In the genomic region with DNA sequence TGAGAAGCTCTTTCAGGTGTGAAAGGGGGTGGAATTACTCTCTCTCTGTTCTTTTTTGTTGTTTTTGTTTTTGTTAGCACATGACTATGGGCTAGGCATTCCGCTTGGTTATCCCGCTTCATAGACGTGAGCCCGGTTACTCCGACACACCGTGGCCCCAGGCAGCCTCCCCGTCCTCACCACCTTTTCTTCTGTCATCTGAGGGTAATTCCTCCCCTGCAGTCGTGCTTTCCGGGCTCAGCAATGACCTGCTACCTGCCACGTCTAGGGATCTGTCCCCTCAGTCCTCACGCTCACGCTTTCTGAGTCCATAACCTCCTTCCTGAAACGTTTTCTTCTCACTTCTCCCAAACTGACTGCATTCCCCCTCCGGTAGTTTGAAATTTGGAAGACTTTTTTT, we compare ENCODE assay signal across 8 cellular contexts. TPM values are rescaled to one million over a fixed set of nuclear protein-coding genes. Genes with fewer than 3 reads are reported as not detected.
DNase-seq lines count a peak whose midpoint lies in the region; TF ChIP-seq lines count a peak whose summit lies in the region.

No MANE protein-coding gene starts in this region.

- peaks cover 35% of the 10 kb centered on the region for H3K4me1 Mint-ChIP-seq in activated CD4-positive, alpha-beta T cell treated with anti-CD3 and anti-CD28 coated beads, Interleukin-2, amount 10 ng/mL, durations not matched to agents 24 days and 14 days

- WGBS in GM23248 (ENCODE audit: low coverage in 1 of 2, low lambda C conversion rate in 2 of 2, missing lambda C conversion rate in 2 of 2), 2 experiments, result 11 to 12% methylated on average over 14 of the region's 14 CpGs

- DNase-seq in GM23248 (no peak), fibroblast of pulmonary artery (ENCODE audit: low read depth) (no peak), skeletal muscle cell (ENCODE audit: low read depth) (no peak), globus pallidus (ENCODE audit: low spot score) (no peak), NOMO-1 treated with dmso at 0.1 percent for 144 hours (lab: John Stamatoyannopoulos, UW; ENCODE audit: unreplicated experiment) (no peak), RPMI8226 (no peak), Ammon's horn (ENCODE audit: low spot score) (no peak)
- peak; percentile 67 for DNase-seq in activated CD4-positive, alpha-beta T cell treated with anti-CD3 and anti-CD28 coated beads, Interleukin-2, amount 10 ng/mL, durations not matched to agents 24 days and 14 days

- peak overlapping the region; percentile 91 for H2AFZ ChIP-seq in GM23248

- H3K4me3 ChIP-seq in GM23248 (peak overlapping the region; percentile 83), fibroblast of pulmonary artery (replicated peaks; ENCODE audit: low read depth, low read length) (peak overlapping the region; percentile 64), skeletal muscle cell (ENCODE audit: low read depth, low read length) (peak overlapping the region; percentile 51)

- no peaks in the 10 kb centered on the region for H3K27me3 ChIP-seq in GM23248 (replicated peaks; ENCODE audit: insufficient read depth)

- peak overlapping the region; percentile 94 for H3K4me2 ChIP-seq in GM23248 (ENCODE audit: unreplicated experiment)

- H3F3A ChIP-seq in GM23248 (ENCODE audit: insufficient read depth), result peaks cover 29% of the 10 kb centered on the region

- H3K36me3 ChIP-seq in GM23248 (ENCODE audit: low read depth), result no peaks in the 10 kb centered on the region

- H3K9me2 ChIP-seq in GM23248 (ENCODE audit: insufficient read depth), result no peaks in the 10 kb centered on the region

- peaks cover 18% of the 10 kb centered on the region for H3K4me1 ChIP-seq in GM23248 (ENCODE audit: insufficient read depth)

- peak overlapping the region; percentile 87 for H3K27ac Mint-ChIP-seq in activated CD4-positive, alpha-beta T cell treated with anti-CD3 and anti-CD28 coated beads, Interleukin-2, amount 10 ng/mL, durations not matched to agents 24 days and 14 days

- peak overlapping the region; percentile 35 for H3K9ac ChIP-seq in GM23248

- H4K20me1 ChIP-seq in GM23248 (ENCODE audit: insufficient read depth), result 0 out of 2 replicates have a peak, but pooled peaks cover 6% of the 10 kb centered on the region

- no peaks in the 10 kb centered on the region for H3K9me3 ChIP-seq in GM23248 (ENCODE audit: low read depth)

- intact Hi-C loops in activated CD4-positive, alpha-beta T cell treated with anti-CD3 and anti-CD28 coated beads, Interleukin-2, amount 10 ng/mL, durations not matched to agents 24 days and 14 days (cut with micrococcal nuclease), result loop anchor here (2.0 to 5.0 kb wide), 2 partner anchors 85 to 958 kb away; partner anchors contain the start of genes CEP135 and SPINK2

- H3K27me3 Mint-ChIP-seq in activated CD4-positive, alpha-beta T cell treated with anti-CD3 and anti-CD28 coated beads, Interleukin-2, amount 10 ng/mL, durations not matched to agents 24 days and 14 days, result peaks cover 9% of the 10 kb centered on the region

- H3K9me3 Mint-ChIP-seq in activated CD4-positive, alpha-beta T cell treated with anti-CD3 and anti-CD28 coated beads, Interleukin-2, amount 10 ng/mL, durations not matched to agents 24 days and 14 days, result no peaks in the 10 kb centered on the region

- H3K79me2 ChIP-seq in GM23248 (ENCODE audit: insufficient read depth), result peaks cover 31% of the 10 kb centered on the region

- peaks cover 15% of the 10 kb centered on the region for H3K36me3 Mint-ChIP-seq in activated CD4-positive, alpha-beta T cell treated with anti-CD3 and anti-CD28 coated beads, Interleukin-2, amount 10 ng/mL, durations not matched to agents 24 days and 14 days (ENCODE audit: low read depth)

- in situ Hi-C loops in GM23248 (cut with MboI), result no loop called here

- TF ChIP-seq CTCF in fibroblast of pulmonary artery (IDR thresholded peaks at IDR 0.05; ENCODE audit: low read length, missing control alignments), result no peak

- peak overlapping the region; percentile 92 for H3K4me3 Mint-ChIP-seq in activated CD4-positive, alpha-beta T cell treated with anti-CD3 and anti-CD28 coated beads, Interleukin-2, amount 10 ng/mL, durations not matched to agents 24 days and 14 days

- H3K27ac ChIP-seq in GM23248, result no peak overlapping the region

RNA-seq across cellular contexts. Expression of gene REST, which starts 0.7 kb away (rescaled TPM):
- total RNA-seq in GM23248 (2014; rRNA removed; shearing (Covaris generic)), result 32.9 and 36.7 TPM in 2 replicates
- polyA plus RNA-seq in GM23248 (2016; fragmentation: Nextera tagmentation; extraction: Ambion mirVana), result 54.6 and 60.1 TPM in 2 replicates
- 53.4 and 56.0 TPM in 2 replicates for total RNA-seq in activated CD4-positive, alpha-beta T cell treated with anti-CD3 and anti-CD28 coated beads, Interleukin-2, amount 10 ng/mL, durations not matched to agents 24 days and 14 days
